23 cellular contexts compared by ENCODE assay signal in genomic region chr22:22673628-22674027, GRCh38. TPM values are rescaled to one million over a fixed set of nuclear protein-coding genes. Genes with fewer than 3 reads are reported as not detected.
DNase-seq lines count a peak whose midpoint lies in the region; ATAC-seq, FAIRE-seq and TF ChIP-seq lines count a peak whose summit lies in the region.
"Had no signal": no experiment of that assay in that cellular context is flagged by ENCODE, and none has a peak within 500 bp of the region (broad histone marks: within the 10 kb centered on the region; RNA-seq: fewer than 3 reads in every experiment).

No MANE protein-coding gene starts in this region.

- no peak for TF ChIP-seq RAD21 in K562 (CRISPR knock-in tag; conservative IDR thresholded peaks at IDR 0.05 in 1 of 2, IDR thresholded peaks at IDR 0.05 in 1 of 2)

- no peak overlapping the region for H3K4me2 ChIP-seq in K562 (ENCODE audit: insufficient read depth, low read length)
- H3K4me2 ChIP-seq: GM23338 had no signal

- no peak overlapping the region for H3K27ac ChIP-seq in K562 (ENCODE audit: extremely low read depth, low read depth, low read length)
- no peak overlapping the region for H3K27ac ChIP-seq in thyroid gland
- H3K27ac ChIP-seq: C4-2B, HL-60 had no signal

- H3K4me1 ChIP-seq in K562 (replicated peaks in 1 of 2; ENCODE audit: control insufficient read depth in 2 of 2, insufficient read depth in 2 of 2, low read length in 2 of 2) (no peaks in the 10 kb centered on the region), thyroid gland (peaks cover 10 to 12% of the 10 kb centered on the region in 2 donors)
- H3K4me1 ChIP-seq: Caco-2 had no signal

- peak; percentile 23 for ATAC-seq in K562
- no peak for ATAC-seq in GM19023 (IDR thresholded peaks at IDR 0.05; ENCODE audit: unreplicated experiment)
- ATAC-seq: GM23338 had no signal

- H3K4me3 ChIP-seq in K562 (no peak overlapping the region), thyroid gland (replicated peaks in 1 of 3) (no peak overlapping the region)
- H3K4me3 ChIP-seq: GM23338 had no signal

- no peak for DNase-seq in GM12892 (ENCODE audit: insufficient read length)
- no peak for DNase-seq in K562 (ENCODE audit: extremely low read depth in 1 of 4, low spot score in 3 of 4)
- peak; percentile 70 for DNase-seq in cerebellum (ENCODE audit: low spot score)
- peak; percentile 30 to 48 for DNase-seq in thyroid gland
- no peak for DNase-seq in ACHN
- no peak for DNase-seq in ureter (ENCODE audit: low spot score)
- DNase-seq in T-helper 9 cell, result no peak
- DNase-seq: AML-193; Caco-2; CD4-positive, alpha-beta T cell; DMS153; DMS79; GF-D8; HCEC 1CT had no signal

- no peaks in the 10 kb centered on the region for H3K9me1 ChIP-seq in K562 (ENCODE audit: control insufficient read depth, insufficient read depth, low read length)

- in situ Hi-C loops in K562 (cut with MboI) (no loop called here), ACHN (cut with HindIII; ENCODE audit: low pct_ligation_motif_present, low pct_unique_long_range_greater_than_20kb, low sequenced_read_pairs) (no loop called here)

- H4K20me1 ChIP-seq in K562 (replicated peaks; ENCODE audit: control insufficient read depth, insufficient read depth, low read length), result 0 out of 2 replicates have a peak, but pooled peaks cover 6% of the 10 kb centered on the region

- no peak overlapping the region for H3K9ac ChIP-seq in K562 (ENCODE audit: insufficient read depth in 1 of 2, low read depth in 2 of 2, low read length in 2 of 2)

- peak; percentile 42 for FAIRE-seq in GM12892 (lab: Jason Lieb, UNC)
- FAIRE-seq in K562 (lab: Jason Lieb, UNC), result no peak
- FAIRE-seq: A204.1, H54 had no signal

- TF ChIP-seq CTCF in K562 (IDR thresholded peaks at IDR 0.05 in 2 of 3, conservative IDR thresholded peaks at IDR 0.05 in 1 of 3; ENCODE audit: insufficient read depth in 2 of 3, low read depth in 1 of 3, low read length in 3 of 3), result no peak
- no peak for TF ChIP-seq CTCF in thyroid gland (IDR thresholded peaks at IDR 0.05)

- TF ChIP-seq POLR2A in GM12892 (IDR thresholded peaks at IDR 0.05; ENCODE audit: low read depth, low read length), result no peak
- TF ChIP-seq POLR2A in K562 (conservative IDR thresholded peaks at IDR 0.05), result no peak
- TF ChIP-seq POLR2A in thyroid gland (IDR thresholded peaks at IDR 0.05), result no peak

- H3K9me3 ChIP-seq in K562 (replicated peaks; ENCODE audit: control insufficient read depth, insufficient read depth, low read depth, low read length), result no peaks in the 10 kb centered on the region
- H3K9me3 ChIP-seq in thyroid gland, result no peaks in the 10 kb centered on the region
- H3K9me3 ChIP-seq: Caco-2 had no signal

- POLR2A ChIA-PET in K562 (lab: Yijun Ruan, JAX), result interaction anchor here (0.6 to 5.6 kb wide), 13 partner anchors 8 to 223 kb away, joined by 3 to 39 read pairs (median 5); partner anchors contain the start of gene PRAME

- TF ChIP-seq EP300 in K562 (IDR thresholded peaks at IDR 0.05; ENCODE audit: low read length), result no peak

- no peak overlapping the region for H2AFZ ChIP-seq in K562 (ENCODE audit: low read depth, low read length)
- H2AFZ ChIP-seq: GM23338 had no signal

- CTCF ChIA-PET in K562 (lab: Yijun Ruan, JAX; ENCODE audit: low intra/inter-chr PET ratio), result interaction anchor here (0.6 kb wide), 1 partner anchor 134 kb away, joined by 3 read pairs; no protein-coding TSS in a partner anchor

- no peaks in the 10 kb centered on the region for H3K36me3 ChIP-seq in K562 (ENCODE audit: control insufficient read depth, insufficient read depth, low read length)
- H3K36me3 ChIP-seq in thyroid gland, result no peaks in the 10 kb centered on the region

- H3K27me3 ChIP-seq in K562 (ENCODE audit: control insufficient read depth in 2 of 2, insufficient read depth in 2 of 2, low read length in 2 of 2) (peaks cover 33 to 41% of the 10 kb centered on the region in 2 experiments), thyroid gland (no peaks in the 10 kb centered on the region)

- no TSS peak for BruUV-seq in K562 (replicated peaks; lab: Mats Ljungman, UMichigan)

- no peaks in the 10 kb centered on the region for H3K79me2 ChIP-seq in K562 (ENCODE audit: control insufficient read depth, insufficient read depth, low read length)

- 1% methylated on average over 2 of the region's 2 CpGs for WGBS in K562 (ENCODE audit: insufficient coverage, low coverage, missing lambda C conversion rate)
- 29 to 50% methylated on average over 1 to 2 of the region's 2 CpGs for WGBS in thyroid gland, 2 donors

- intact Hi-C loops in K562 (cut with micrococcal nuclease) (loop anchor here (5.0 kb wide), 1 partner anchor 39 kb away; no protein-coding TSS in a partner anchor), thyroid gland (cut with DNase I) (no loop called here)

TF ChIP-seq in K562, 482 proteins besides CTCF, POLR2A, EP300 and RAD21:
- no peak for TF ChIP-seq MYNN (IDR thresholded peaks at IDR 0.05)
- TF ChIP-seq MYNN (CRISPR knock-in tag; IDR thresholded peaks at IDR 0.05), result 0 out of 2 replicates have a peak, but pooled peaks have one; percentile 35
- no peak for TF ChIP-seq ZNF830 (CRISPR knock-in tag; IDR thresholded peaks at IDR 0.05)
- no peak for TF ChIP-seq MCM2 (IDR thresholded peaks at IDR 0.05; ENCODE audit: low read depth)
- TF ChIP-seq, protein P1, sequence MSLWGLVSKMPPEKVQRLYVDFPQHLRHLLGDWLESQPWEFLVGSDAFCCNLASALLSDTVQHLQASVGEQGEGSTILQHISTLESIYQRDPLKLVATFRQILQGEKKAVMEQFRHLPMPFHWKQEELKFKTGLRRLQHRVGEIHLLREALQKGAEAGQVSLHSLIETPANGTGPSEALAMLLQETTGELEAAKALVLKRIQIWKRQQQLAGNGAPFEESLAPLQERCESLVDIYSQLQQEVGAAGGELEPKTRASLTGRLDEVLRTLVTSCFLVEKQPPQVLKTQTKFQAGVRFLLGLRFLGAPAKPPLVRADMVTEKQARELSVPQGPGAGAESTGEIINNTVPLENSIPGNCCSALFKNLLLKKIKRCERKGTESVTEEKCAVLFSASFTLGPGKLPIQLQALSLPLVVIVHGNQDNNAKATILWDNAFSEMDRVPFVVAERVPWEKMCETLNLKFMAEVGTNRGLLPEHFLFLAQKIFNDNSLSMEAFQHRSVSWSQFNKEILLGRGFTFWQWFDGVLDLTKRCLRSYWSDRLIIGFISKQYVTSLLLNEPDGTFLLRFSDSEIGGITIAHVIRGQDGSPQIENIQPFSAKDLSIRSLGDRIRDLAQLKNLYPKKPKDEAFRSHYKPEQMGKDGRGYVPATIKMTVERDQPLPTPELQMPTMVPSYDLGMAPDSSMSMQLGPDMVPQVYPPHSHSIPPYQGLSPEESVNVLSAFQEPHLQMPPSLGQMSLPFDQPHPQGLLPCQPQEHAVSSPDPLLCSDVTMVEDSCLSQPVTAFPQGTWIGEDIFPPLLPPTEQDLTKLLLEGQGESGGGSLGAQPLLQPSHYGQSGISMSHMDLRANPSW (CRISPR knock-in tag; IDR thresholded peaks at IDR 0.05), result peak; percentile 29; the same call in 1 of the 2 replicates
- TF ChIP-seq ZNF184 (CRISPR knock-in tag; IDR thresholded peaks at IDR 0.05), result peak; percentile 58; the same call in 1 of the 2 replicates

RNA-seq across cellular contexts. Expression of gene GGTLC2, which starts 29.2 kb away (rescaled TPM):
- not detected for polyA plus RNA-seq in GM12892 (2012; ENCODE audit: missing spikeins)
- total RNA-seq in K562 (2011; cell fraction: chromatin; rRNA removed; ENCODE audit: low replicate concordance), result not detected in 2 replicates
- total RNA-seq in K562 (2011; cell fraction: nucleolus; rRNA removed), result not detected in 2 replicates
- not detected in 2 replicates for total RNA-seq in K562 (2011; cell fraction: nucleoplasm; rRNA removed)
- not detected in 2 replicates for total RNA-seq in K562 (2014; rRNA removed)
- not detected in 2 replicates for total RNA-seq in K562 (2014; rRNA removed; fragmentation: Illumina TruSeq; extraction: Trizol)
- not detected in 2 replicates for total RNA-seq in K562 (2015; rRNA removed; fragmentation: Illumina TruSeq; extraction: Trizol)
- total RNA-seq in K562 (2021), result not detected in 2 replicates
- polyA plus RNA-seq in K562 (2011; rRNA removed), result not detected in 2 replicates
- not detected in 2 replicates for polyA plus RNA-seq in K562 (2011; cell fraction: cytosol; rRNA removed)
- not detected in 2 replicates for polyA plus RNA-seq in K562 (2011; cell fraction: nucleus; rRNA removed)
- not detected in 2 replicates for polyA plus RNA-seq in K562 (2012)
- polyA plus RNA-seq in K562 (2014; fragmentation: Illumina TruSeq; extraction: Trizol), result not detected in 2 replicates
- not detected for polyA plus RNA-seq in K562 (2014; fragmentation: Nextera tagmentation; extraction: Ambion mirVana)
- polyA plus RNA-seq in K562 (2014; rRNA removed), result not detected in 2 replicates
- polyA minus RNA-seq in K562 (2011; rRNA and poly(A)+ RNA removed), result not detected in 2 replicates
- polyA minus RNA-seq in K562 (2011; cell fraction: cytosol; rRNA and poly(A)+ RNA removed), result not detected in 2 replicates
- polyA minus RNA-seq in K562 (2011; cell fraction: nucleus; rRNA and poly(A)+ RNA removed), result not detected in 2 replicates
- not detected for total RNA-seq in cerebellum
- total RNA-seq in thyroid gland, result 1 to 10 TPM in 1 of 4 donors, under 1 TPM in 1, not detected in 2; 0.45 to 2.6 TPM
- not detected for total RNA-seq in ureter
- total RNA-seq: CD4-positive, alpha-beta T cell; Daoy; GM23338; HT1080 had no signal
- polyA plus RNA-seq: BJ, GM23338 had no signal

Comparison
In these comparisons a context has a peak if more than half of its experiments do, and no peak if none do; other contexts are left out.
1. DNase-seq: peak in cerebellum (single experiment) and thyroid gland (2 of 2); none in GM12892 (single experiment), K562 (0 of 4), ACHN (single experiment), ureter (single experiment) and T-helper 9 cell (single experiment).